Comparison of ENCODE assay signal across 17 cellular contexts in genomic region chr5:93723005-93723404, GRCh38. TPM values are rescaled to one million over a fixed set of nuclear protein-coding genes. Genes with fewer than 3 reads are reported as not detected.
DNase-seq lines count a peak whose midpoint lies in the region; ATAC-seq and TF ChIP-seq lines count a peak whose summit lies in the region.
"Had no signal": no experiment of that assay in that cellular context is flagged by ENCODE, and none has a peak within 500 bp of the region (broad histone marks: within the 10 kb centered on the region; RNA-seq: fewer than 3 reads in every experiment).

No MANE protein-coding gene starts in this region.

- intact Hi-C loops in Calu3 (cut with micrococcal nuclease; ENCODE audit: unreplicated experiment) = no loop called here

- no peak overlapping the region for H2AFZ ChIP-seq in GM23248

- in situ Hi-C loops in GM23248 (cut with MboI) = no loop called here

- no peaks in the 10 kb centered on the region for H3K4me1 ChIP-seq in GM23248 (ENCODE audit: insufficient read depth)

- H3K4me3 ChIP-seq in GM23248 = no peak overlapping the region
- H3K4me3 ChIP-seq in epithelial cell of esophagus (ENCODE audit: low read length) = no peak overlapping the region
- H3K4me3 ChIP-seq: heart right ventricle had no signal

- H3K36me3 ChIP-seq in GM23248 (ENCODE audit: low read depth) = no peaks in the 10 kb centered on the region
- H3K36me3 ChIP-seq: heart right ventricle had no signal

- no peaks in the 10 kb centered on the region; the same call in 1 of the 2 replicates for H3K9me2 ChIP-seq in GM23248 (ENCODE audit: insufficient read depth)

- no peaks in the 10 kb centered on the region for H3K79me2 ChIP-seq in GM23248 (ENCODE audit: insufficient read depth)

- ATAC-seq in HG02610 (IDR thresholded peaks at IDR 0.05; ENCODE audit: unreplicated experiment) (no peak), GM21360 (IDR thresholded peaks at IDR 0.05; ENCODE audit: unreplicated experiment) (no peak), GM18520 (IDR thresholded peaks at IDR 0.05; ENCODE audit: unreplicated experiment) (no peak), HG03139 (IDR thresholded peaks at IDR 0.05; ENCODE audit: unreplicated experiment) (no peak)
- ATAC-seq: activated CD8-positive, alpha-beta T cell treated with anti-CD3 and anti-CD28 coated beads for 36 hours; activated T-helper 17 cell treated with anti-CD3 and anti-CD28 coated beads, Interleukin-2, amount 50 U/mL, for 72 hours; heart right ventricle had no signal

- CTCF ChIA-PET in Calu3 (lab: Charles Lee) = interaction anchor here (0.6 to 1.8 kb wide), 2 partner anchors 78 to 623 kb away, joined by 3 to 4 read pairs; no protein-coding TSS in a partner anchor

- H3F3A ChIP-seq in GM23248 (ENCODE audit: insufficient read depth) = no peaks in the 10 kb centered on the region

- H3K4me3 Mint-ChIP-seq in Calu3 (ENCODE audit: low read depth, unreplicated experiment) = no peak overlapping the region
- H3K4me3 Mint-ChIP-seq: activated CD8-positive, alpha-beta T cell treated with anti-CD3 and anti-CD28 coated beads for 36 hours; activated T-helper 17 cell treated with anti-CD3 and anti-CD28 coated beads, Interleukin-2, amount 50 U/mL, for 72 hours had no signal

- H3K27me3 ChIP-seq in GM23248 (replicated peaks; ENCODE audit: insufficient read depth) = no peaks in the 10 kb centered on the region
- H3K27me3 ChIP-seq: heart right ventricle had no signal

- no peak overlapping the region for H3K4me2 ChIP-seq in GM23248 (ENCODE audit: unreplicated experiment)

- no peaks in the 10 kb centered on the region for H3K36me3 Mint-ChIP-seq in Calu3 (ENCODE audit: insufficient read depth, unreplicated experiment)

- no peak overlapping the region for H3K27ac ChIP-seq in GM23248
- H3K27ac ChIP-seq: epithelial cell of prostate, heart right ventricle, HL-60 had no signal

- H4K20me1 ChIP-seq in GM23248 (ENCODE audit: insufficient read depth) = no peaks in the 10 kb centered on the region

- no TSS peak for BruUV-seq in Calu3 (replicated peaks; lab: Mats Ljungman, UMichigan)

- H3K9me3 Mint-ChIP-seq in Calu3 (ENCODE audit: low read depth, unreplicated experiment) = no peaks in the 10 kb centered on the region
- H3K9me3 Mint-ChIP-seq: activated CD8-positive, alpha-beta T cell treated with anti-CD3 and anti-CD28 coated beads for 36 hours; activated T-helper 17 cell treated with anti-CD3 and anti-CD28 coated beads, Interleukin-2, amount 50 U/mL, for 72 hours had no signal

- no peak overlapping the region for H3K27ac Mint-ChIP-seq in Calu3 (ENCODE audit: unreplicated experiment)
- H3K27ac Mint-ChIP-seq: activated CD8-positive, alpha-beta T cell treated with anti-CD3 and anti-CD28 coated beads for 36 hours; activated T-helper 17 cell treated with anti-CD3 and anti-CD28 coated beads, Interleukin-2, amount 50 U/mL, for 72 hours had no signal

- TF ChIP-seq CTCF in Calu3 (IDR thresholded peaks at IDR 0.05; ENCODE audit: unreplicated experiment) (no peak), epithelial cell of esophagus (IDR thresholded peaks at IDR 0.05; ENCODE audit: insufficient read depth, low read depth, low read length, missing control alignments) (no peak)

- H3K9me3 ChIP-seq in GM23248 (ENCODE audit: low read depth) = no peaks in the 10 kb centered on the region
- H3K9me3 ChIP-seq: heart right ventricle had no signal

- no peak overlapping the region for H3K9ac ChIP-seq in GM23248

- H3K27me3 Mint-ChIP-seq in Calu3 (ENCODE audit: unreplicated experiment) = no peaks in the 10 kb centered on the region
- H3K27me3 Mint-ChIP-seq: activated CD8-positive, alpha-beta T cell treated with anti-CD3 and anti-CD28 coated beads for 36 hours; activated T-helper 17 cell treated with anti-CD3 and anti-CD28 coated beads, Interleukin-2, amount 50 U/mL, for 72 hours had no signal

- peak; percentile 16 for DNase-seq in Calu3
- peak; percentile 28 for DNase-seq in GM23248
- peak; percentile 72 for DNase-seq in NCI-H748 (lab: John Stamatoyannopoulos, UW; ENCODE audit: unreplicated experiment)
- DNase-seq in epithelial cell of esophagus (ENCODE audit: low read depth) = peak; percentile 47
- DNase-seq: activated CD8-positive, alpha-beta T cell treated with anti-CD3 and anti-CD28 coated beads for 36 hours; GOT3; heart right ventricle; Kasumi-1; NCI-H2171; OCI-M1 had no signal

- peaks cover 20% of the 10 kb centered on the region for H3K4me1 Mint-ChIP-seq in Calu3 (ENCODE audit: low read depth, unreplicated experiment)

RNA-seq across cellular contexts. Expression of gene POU5F2, which starts 18.4 kb away (rescaled TPM):
- 1.4 and 2.0 TPM in 2 replicates for total RNA-seq in Calu3 (2022)
- total RNA-seq in GM23248 (2014; rRNA removed; shearing (Covaris generic)) = 0.32 and 0.76 TPM in 2 replicates
- polyA plus RNA-seq in GM23248 (2016; fragmentation: Nextera tagmentation; extraction: Ambion mirVana) = 0.08 and 0.16 TPM in 2 replicates

Comparison
In these comparisons a context has a peak if more than half of its experiments do, and no peak if none do; other contexts are left out.
1. DNase-seq: peak in every context shown above with its lines; median percentile 72 in NCI-H748; 47 in epithelial cell of esophagus; 28 in GM23248; 16 in Calu3.